ENCODE assay signal across 13 cellular contexts in the genomic region with DNA sequence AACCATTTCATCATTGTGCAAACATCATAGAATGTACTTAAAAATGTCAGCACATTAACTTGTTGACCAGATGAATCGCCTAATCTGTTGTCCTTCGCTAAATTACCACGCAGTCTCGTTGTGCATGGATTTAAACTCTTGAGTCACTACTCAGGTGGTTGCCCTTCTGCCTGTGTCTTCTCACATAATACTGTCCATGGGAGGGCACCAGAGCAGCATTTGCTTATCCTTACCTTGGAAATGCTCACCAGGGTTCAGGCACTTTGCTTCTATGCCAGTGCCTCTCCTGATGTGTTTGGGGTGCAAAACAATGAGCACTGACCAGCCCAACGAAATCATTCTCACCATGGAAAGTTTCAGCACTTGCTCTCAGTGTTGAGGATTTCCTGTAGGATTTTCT.
DNase-seq lines count a peak whose midpoint lies in the region; ATAC-seq and TF ChIP-seq lines count a peak whose summit lies in the region.
"Had no signal": no experiment of that assay in that cellular context is flagged by ENCODE, and none has a peak within 500 bp of the region (broad histone marks: within the 10 kb centered on the region; RNA-seq: fewer than 3 reads in every experiment).

No MANE protein-coding gene starts in this region.

- no peak overlapping the region for H3K27ac ChIP-seq in Panc1 (ENCODE audit: low read length)
- no peak overlapping the region for H3K27ac ChIP-seq in vagina
- H3K27ac ChIP-seq: ovary had no signal

- H3K27me3 ChIP-seq in BE2C (no peaks in the 10 kb centered on the region), H7 (ENCODE audit: control insufficient read depth, insufficient read depth, low read length) (no peaks in the 10 kb centered on the region), Panc1 (ENCODE audit: control insufficient read depth, insufficient read depth, low read length) (no peaks in the 10 kb centered on the region), vagina (no peaks in the 10 kb centered on the region)
- H3K27me3 ChIP-seq: ovary had no signal

- H3K4me3 ChIP-seq in BE2C (ENCODE audit: low read depth, low read length) = no peak overlapping the region
- no peak overlapping the region for H3K4me3 ChIP-seq in H7 (ENCODE audit: insufficient read depth, low read depth, low read length)
- H3K4me3 ChIP-seq in Panc1 (ENCODE audit: low read depth in 2 of 2, low read length in 2 of 2) = no peak overlapping the region
- H3K4me3 ChIP-seq in vagina = no peak overlapping the region
- H3K4me3 ChIP-seq: ovary had no signal

- no peak for TF ChIP-seq POLR2A in vagina (IDR thresholded peaks at IDR 0.05)

- intact Hi-C loops in Panc1 (cut with micrococcal nuclease; ENCODE audit: unreplicated experiment) = no loop called here
- intact Hi-C loops in vagina (cut with DNase I) = no loop called here

- POLR2A ChIA-PET in Panc1 (lab: Charles Lee) = no interaction called here

- in situ Hi-C loops in Panc1 (cut with HindIII; ENCODE audit: low pct_unique_long_range_greater_than_20kb, low sequenced_read_pairs) = no loop called here

- H3K9me3 ChIP-seq in BE2C (no peaks in the 10 kb centered on the region), Panc1 (ENCODE audit: control insufficient read depth, insufficient read depth, low read depth, low read length) (no peaks in the 10 kb centered on the region), vagina (no peaks in the 10 kb centered on the region)
- H3K9me3 ChIP-seq: ovary had no signal

- TF ChIP-seq CTCF in BE2C (IDR thresholded peaks at IDR 0.05; ENCODE audit: low read depth, low read length) = peak; percentile 41
- TF ChIP-seq CTCF in Panc1 (IDR thresholded peaks at IDR 0.05) = peak; percentile 14; the same call in 1 of the 2 replicates
- no peak for TF ChIP-seq CTCF in vagina (IDR thresholded peaks at IDR 0.05)

- DNase-seq in BE2C = peak; percentile 13
- DNase-seq in H7 = peak; percentile 28
- DNase-seq in Panc1 (ENCODE audit: low read depth, low spot score) = no peak
- DNase-seq in iPS DF 19.7 (ENCODE audit: low read depth, low spot score) = peak; percentile 60
- DNase-seq in vagina (ENCODE audit: extremely low spot score in 2 of 2) = no peak
- no peak for DNase-seq in CD1c-positive myeloid dendritic cell (ENCODE audit: extremely low spot score)
- no peak for DNase-seq in activated gamma-delta T cell treated with Interleukin-2 at 50 U/mL for 16 hours
- DNase-seq: activated gamma-delta T cell, GOT3, NCI-H2171 treated with DMSO at 0.1 percent for 48 hours, ovary, T-cell had no signal

- CTCF ChIA-PET in Panc1 (lab: Charles Lee) = no interaction called here

- H3K4me1 ChIP-seq in BE2C (no peaks in the 10 kb centered on the region), Panc1 (ENCODE audit: control insufficient read depth, insufficient read depth, low read length) (no peaks in the 10 kb centered on the region), vagina (no peaks in the 10 kb centered on the region)

- ATAC-seq in Panc1 (no peak), GM19452 (IDR thresholded peaks at IDR 0.05; ENCODE audit: unreplicated experiment) (no peak)
- ATAC-seq: T-cell had no signal

- BruUV-seq in Panc1 (replicated peaks; lab: Mats Ljungman, UMichigan) = no TSS peak

- H3K36me3 ChIP-seq in BE2C (no peaks in the 10 kb centered on the region), H7 (replicated peaks; ENCODE audit: control insufficient read depth, insufficient read depth, low read length) (no peaks in the 10 kb centered on the region), Panc1 (ENCODE audit: control insufficient read depth, insufficient read depth, low read length) (no peaks in the 10 kb centered on the region), vagina (no peaks in the 10 kb centered on the region)
- H3K36me3 ChIP-seq: ovary had no signal

Comparison
In these comparisons a context has a peak if more than half of its experiments do, and no peak if none do; other contexts are left out.
1. DNase-seq: peak in BE2C (single experiment), H7 (single experiment) and iPS DF 19.7 (single experiment); none in Panc1 (single experiment), vagina (0 of 2), CD1c-positive myeloid dendritic cell (single experiment) and activated gamma-delta T cell treated with Interleukin-2 at 50 U/mL for 16 hours (single experiment).
2. CTCF ChIP-seq: peak in BE2C (single experiment) and Panc1 (single experiment); none in vagina (0 of 3).